Comparison of ENCODE assay signal across 20 cellular contexts in genomic region chr1:156717411-156717810, GRCh38.
"Had no signal": no experiment of that assay in that cellular context is flagged by ENCODE, and none has a peak within 500 bp of the region (broad histone marks: within the 10 kb centered on the region; RNA-seq: fewer than 3 reads in every experiment).

No MANE protein-coding gene starts in this region.

- ATAC-seq: activated T-cell treated with anti-CD3 and anti-CD28 coated beads, Interleukin-2, amount 50 U/mL, for 4 hours; body of pancreas; left lobe of liver; naive thymus-derived CD4-positive, alpha-beta T cell; pancreas; sciatic nerve had no signal

- H3K36me3 ChIP-seq: colonic mucosa had no signal

- DNase-seq: activated CD4-positive, alpha-beta memory T cell treated with anti-CD3 and anti-CD28 coated beads, Interleukin-2, amount 10 ng/mL, durations not matched to agents 7 days and 5 days; activated CD4-positive, alpha-beta T cell treated with anti-CD3 and anti-CD28 coated beads for 4 hours; activated gamma-delta T cell; activated T-cell treated with anti-CD3 and anti-CD28 coated beads, Interleukin-2, amount 50 U/mL, for 4 hours; amygdala; body of pancreas; central memory CD4-positive, alpha-beta T cell; colonic mucosa; esophagus squamous epithelium; hippocampal formation; mammary epithelial cell; naive thymus-derived CD4-positive, alpha-beta T cell; pancreas; spleen; tibial artery; WERI-Rb-1 had no signal

- H3K27ac Mint-ChIP-seq: activated CD4-positive, alpha-beta memory T cell treated with anti-CD3 and anti-CD28 coated beads, Interleukin-2, amount 10 ng/mL, durations not matched to agents 7 days and 5 days; activated naive CD8-positive, alpha-beta T cell had no signal

- H3K4me3 ChIP-seq: body of pancreas, colonic mucosa, esophagus squamous epithelium, pancreas, spleen, tibial artery, vagina had no signal

- H3K4me1 ChIP-seq: body of pancreas, colonic mucosa, pancreas had no signal

- H3K9me3 Mint-ChIP-seq: activated CD4-positive, alpha-beta memory T cell treated with anti-CD3 and anti-CD28 coated beads, Interleukin-2, amount 10 ng/mL, durations not matched to agents 7 days and 5 days; activated T-cell treated with anti-CD3 and anti-CD28 coated beads, Interleukin-2, amount 50 U/mL, for 4 hours; naive thymus-derived CD4-positive, alpha-beta T cell had no signal

- H3K27me3 ChIP-seq: body of pancreas, colonic mucosa, esophagus squamous epithelium, pancreas, spleen, tibial artery, vagina had no signal

- H3K27me3 Mint-ChIP-seq: activated CD4-positive, alpha-beta memory T cell treated with anti-CD3 and anti-CD28 coated beads, Interleukin-2, amount 10 ng/mL, durations not matched to agents 7 days and 5 days; activated naive CD8-positive, alpha-beta T cell; naive thymus-derived CD4-positive, alpha-beta T cell had no signal

- H3K9me3 ChIP-seq: body of pancreas, colonic mucosa, esophagus squamous epithelium, pancreas, spleen, tibial artery, vagina had no signal

- H3K4me3 Mint-ChIP-seq: activated CD4-positive, alpha-beta memory T cell treated with anti-CD3 and anti-CD28 coated beads, Interleukin-2, amount 10 ng/mL, durations not matched to agents 7 days and 5 days; activated naive CD8-positive, alpha-beta T cell; activated T-cell treated with anti-CD3 and anti-CD28 coated beads, Interleukin-2, amount 50 U/mL, for 4 hours; naive thymus-derived CD4-positive, alpha-beta T cell had no signal

- H3K27ac ChIP-seq: body of pancreas, colonic mucosa, esophagus squamous epithelium, pancreas, spleen, tibial artery, vagina, WERI-Rb-1 had no signal
